In the genomic region with DNA sequence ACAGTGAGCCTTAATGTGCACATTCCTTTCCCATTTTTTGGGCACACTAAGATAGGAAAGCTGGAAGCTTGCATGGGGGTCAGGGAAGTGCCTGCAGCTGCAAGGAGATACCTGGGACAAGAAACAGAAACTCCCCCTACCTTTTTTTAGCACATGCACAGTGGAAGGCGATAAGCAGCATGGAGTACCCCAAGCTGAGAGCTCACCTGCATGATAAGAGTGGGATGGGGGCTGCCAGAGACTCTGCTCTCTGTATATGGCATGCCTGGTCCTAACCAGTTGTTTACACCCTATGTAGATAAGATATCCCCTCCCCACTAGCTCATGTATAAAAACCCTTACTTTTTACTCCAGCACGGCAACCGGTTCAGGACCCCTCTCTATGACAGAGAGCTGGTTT, we compare ENCODE assay signal across 8 cellular contexts.
"Had no signal": no experiment of that assay in that cellular context is flagged by ENCODE, and none has a peak within 500 bp of the region (broad histone marks: within the 10 kb centered on the region; RNA-seq: fewer than 3 reads in every experiment).

No MANE protein-coding gene starts in this region.

- DNase-seq: GDM1, GF-D8 had no signal

- FAIRE-seq: G401.6, GM12878, GM12891, GM12892, GM18507, GM19239 had no signal

- ATAC-seq: GM12878 had no signal

- H3K4me3 ChIP-seq: GM12878 had no signal
